Comparison of ENCODE assay signal across 1 cellular context in the genomic region with DNA sequence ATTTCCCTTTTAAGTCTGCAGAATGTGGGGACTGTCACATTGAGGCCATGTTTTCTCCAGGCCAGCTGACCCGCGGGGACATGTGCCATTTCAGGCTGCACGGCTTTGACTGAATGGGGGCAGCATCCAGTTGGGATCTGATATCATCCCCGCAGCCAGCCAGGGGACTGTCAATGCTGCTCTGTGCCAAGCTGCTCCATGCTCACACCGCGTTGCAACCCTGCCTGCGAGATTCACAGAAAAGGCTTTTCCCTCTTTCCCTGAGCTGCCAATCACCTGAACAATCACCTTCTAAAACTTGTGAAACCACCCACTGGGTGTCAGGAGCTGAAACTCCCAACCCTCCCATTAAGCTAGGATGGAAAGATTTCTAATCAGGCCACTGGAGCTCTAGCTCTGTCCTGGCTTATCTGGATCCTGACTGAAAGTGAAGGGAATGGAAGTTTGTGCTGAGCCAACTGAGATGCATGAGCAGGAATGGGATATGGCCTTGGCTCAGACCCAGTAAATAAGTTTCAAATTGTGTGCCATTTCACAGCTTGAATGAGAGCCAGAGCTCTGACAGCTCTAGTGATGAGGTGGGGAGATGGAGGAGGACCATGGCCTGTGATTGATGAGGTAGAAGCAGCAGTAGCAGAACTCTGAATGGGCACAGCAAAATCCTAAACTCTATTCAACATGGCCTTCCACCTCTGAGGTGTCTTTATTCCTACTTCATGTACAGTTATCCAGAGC.
TF ChIP-seq lines count a peak whose summit lies in the region.

No MANE protein-coding gene starts in this region.

TF ChIP-seq in WTC11, 78 proteins besides CTCF, POLR2A, EP300 and RAD21 (continued from another document):
- TF ChIP-seq ZBTB21 (CRISPR knock-in tag; IDR thresholded peaks at IDR 0.05; ENCODE audit: borderline replicate concordance) (no peak), HMGA2 (CRISPR knock-in tag; IDR thresholded peaks at IDR 0.05) (no peak), SMAD4 (CRISPR knock-in tag; IDR thresholded peaks at IDR 0.05) (no peak), EMX1 (CRISPR knock-in tag; IDR thresholded peaks at IDR 0.05) (no peak), NR1H2 (CRISPR knock-in tag; IDR thresholded peaks at IDR 0.05) (no peak), JUN (CRISPR knock-in tag; IDR thresholded peaks at IDR 0.05) (no peak), TP53 (CRISPR knock-in tag; IDR thresholded peaks at IDR 0.05) (no peak)
